ENCODE assay signal across 14 cellular contexts in the genomic region with DNA sequence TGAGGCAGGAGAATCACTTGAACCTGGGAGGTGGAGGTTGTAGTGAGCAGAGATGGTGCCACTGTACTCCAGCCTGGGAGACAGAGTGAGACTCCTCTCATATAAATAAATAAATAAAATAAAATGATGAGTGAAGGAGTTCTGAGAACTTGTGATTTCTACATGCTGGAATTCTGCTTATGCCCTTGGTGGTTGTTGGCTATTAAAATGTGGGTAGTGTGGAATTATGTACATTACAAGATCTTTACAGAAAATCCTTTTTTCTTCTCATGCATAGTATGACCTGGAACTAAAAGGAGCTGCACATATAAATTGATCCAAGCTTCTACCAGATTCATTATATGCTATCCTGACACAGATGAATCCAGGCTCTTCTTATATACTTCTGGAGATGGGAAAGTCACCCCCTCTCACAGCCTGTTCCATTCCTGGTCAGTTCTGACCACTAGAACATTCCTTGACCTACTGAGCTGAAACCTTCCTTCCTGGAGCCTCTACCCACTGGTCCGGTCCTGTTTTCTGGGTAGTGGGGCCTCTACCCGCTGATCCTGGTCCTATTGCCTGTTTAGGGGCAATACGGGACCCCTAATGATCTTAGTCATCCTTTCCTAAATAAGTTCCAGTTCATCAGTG. TPM values are rescaled to one million over a fixed set of nuclear protein-coding genes. Genes with fewer than 3 reads are reported as not detected.
A peak's percentile ranks its signal among the peaks of the same experiment; 100 is the strongest.
DNase-seq lines count a peak whose midpoint lies in the region; ATAC-seq lines count a peak whose summit lies in the region.
"Had no signal": no experiment of that assay in that cellular context is flagged by ENCODE, and none has a peak within 500 bp of the region (broad histone marks: within the 10 kb centered on the region; RNA-seq: fewer than 3 reads in every experiment).

No MANE protein-coding gene starts in this region.

- H3K9me3 Mint-ChIP-seq in activated naive CD4-positive, alpha-beta T cell treated with anti-CD3 and anti-CD28 coated beads for 36 hours, result peaks cover 4% of the 10 kb centered on the region
- no peaks in the 10 kb centered on the region for H3K9me3 Mint-ChIP-seq in activated CD8-positive, alpha-beta T cell treated with anti-CD3 and anti-CD28 coated beads, Interleukin-2, amount 10 ng/mL, durations not matched to agents 7 days and 5 days (ENCODE audit: insufficient read depth)
- peaks cover 0 to 4% of the 10 kb centered on the region in 2 donors for H3K9me3 Mint-ChIP-seq in stimulated activated naive CD8-positive, alpha-beta T cell treated with anti-CD3 and anti-CD28 coated beads, Interleukin-15, amount 100 ng/mL, for 72 hours

- peak overlapping the region; percentile 30 for H3K4me3 Mint-ChIP-seq in activated naive CD4-positive, alpha-beta T cell treated with anti-CD3 and anti-CD28 coated beads for 36 hours
- H3K4me3 Mint-ChIP-seq in activated CD8-positive, alpha-beta T cell treated with anti-CD3 and anti-CD28 coated beads, Interleukin-2, amount 10 ng/mL, durations not matched to agents 7 days and 5 days, result no peak overlapping the region
- peak overlapping the region; percentile 32 to 55 for H3K4me3 Mint-ChIP-seq in stimulated activated naive CD8-positive, alpha-beta T cell treated with anti-CD3 and anti-CD28 coated beads, Interleukin-15, amount 100 ng/mL, for 72 hours

- ATAC-seq in activated CD8-positive, alpha-beta T cell treated with anti-CD3 and anti-CD28 coated beads, Interleukin-2, amount 10 ng/mL, durations not matched to agents 7 days and 5 days, result no peak
- ATAC-seq in stimulated activated naive CD8-positive, alpha-beta T cell treated with anti-CD3 and anti-CD28 coated beads, Interleukin-15, amount 100 ng/mL, for 72 hours, result no peak

- POLR2A ChIA-PET in activated CD8-positive, alpha-beta T cell treated with anti-CD3 and anti-CD28 coated beads, Interleukin-2, amount 10 ng/mL, durations not matched to agents 7 days and 5 days (lab: Charles Lee), result interaction anchor here (0.7 to 6.7 kb wide), 3 partner anchors 10 to 36 kb away, joined by 4 to 31 read pairs (median 21); no protein-coding TSS in a partner anchor

- H3K36me3 Mint-ChIP-seq in activated naive CD4-positive, alpha-beta T cell treated with anti-CD3 and anti-CD28 coated beads for 36 hours (ENCODE audit: low read depth), result peaks cover 23% of the 10 kb centered on the region
- H3K36me3 Mint-ChIP-seq in activated CD8-positive, alpha-beta T cell treated with anti-CD3 and anti-CD28 coated beads, Interleukin-2, amount 10 ng/mL, durations not matched to agents 7 days and 5 days (ENCODE audit: low read depth), result peaks cover 52% of the 10 kb centered on the region

- intact Hi-C loops in activated naive CD4-positive, alpha-beta T cell treated with anti-CD3 and anti-CD28 coated beads for 36 hours (cut with micrococcal nuclease), result no loop called here

- H3K4me1 Mint-ChIP-seq in activated naive CD4-positive, alpha-beta T cell treated with anti-CD3 and anti-CD28 coated beads for 36 hours (ENCODE audit: low read depth), result peaks cover 82% of the 10 kb centered on the region
- peaks cover 85% of the 10 kb centered on the region for H3K4me1 Mint-ChIP-seq in activated CD8-positive, alpha-beta T cell treated with anti-CD3 and anti-CD28 coated beads, Interleukin-2, amount 10 ng/mL, durations not matched to agents 7 days and 5 days (ENCODE audit: low read depth)
- peaks cover 91% of the 10 kb centered on the region for H3K4me1 Mint-ChIP-seq in stimulated activated naive CD8-positive, alpha-beta T cell treated with anti-CD3 and anti-CD28 coated beads, Interleukin-15, amount 100 ng/mL, for 72 hours

- DNase-seq in activated naive CD4-positive, alpha-beta T cell treated with anti-CD3 and anti-CD28 coated beads for 36 hours, result no peak
- no peak for DNase-seq in activated naive CD4-positive, alpha-beta T cell (lab: John Stamatoyannopoulos, UW)
- DNase-seq in activated CD8-positive, alpha-beta T cell treated with anti-CD3 and anti-CD28 coated beads, Interleukin-2, amount 10 ng/mL, durations not matched to agents 7 days and 5 days, result no peak
- DNase-seq in glomerular visceral epithelial cell (ENCODE audit: extremely low spot score) (peak; percentile 74), activated gamma-delta T cell treated with Interleukin-2 at 50 U/mL for 16 hours (no peak), NCI-H1417 (lab: John Stamatoyannopoulos, UW) (no peak), G401 (ENCODE audit: low spot score) (no peak)
- DNase-seq in stimulated activated naive CD8-positive, alpha-beta T cell treated with anti-CD3 and anti-CD28 coated beads, Interleukin-15, amount 100 ng/mL, for 72 hours, result no peak
- DNase-seq: AML-193; aorta; DMS79; effector CD4-positive, alpha-beta T cell; NCI-H2081; NCI-H82 had no signal

- CTCF ChIA-PET in activated naive CD4-positive, alpha-beta T cell treated with anti-CD3 and anti-CD28 coated beads for 36 hours (lab: Charles Lee), result interaction anchor here (0.6 to 1.4 kb wide), 3 partner anchors 24 to 74 kb away, joined by 3 to 4 read pairs (median 3); no protein-coding TSS in a partner anchor
- CTCF ChIA-PET in activated CD8-positive, alpha-beta T cell treated with anti-CD3 and anti-CD28 coated beads, Interleukin-2, amount 10 ng/mL, durations not matched to agents 7 days and 5 days (lab: Charles Lee), result interaction anchor here (1.5 to 6.7 kb wide), 4 partner anchors 10 to 73 kb away, joined by 5 to 49 read pairs (median 8); no protein-coding TSS in a partner anchor

- no peaks in the 10 kb centered on the region for H3K27me3 Mint-ChIP-seq in activated naive CD4-positive, alpha-beta T cell treated with anti-CD3 and anti-CD28 coated beads for 36 hours (ENCODE audit: low read depth)
- no peaks in the 10 kb centered on the region for H3K27me3 Mint-ChIP-seq in activated CD8-positive, alpha-beta T cell treated with anti-CD3 and anti-CD28 coated beads, Interleukin-2, amount 10 ng/mL, durations not matched to agents 7 days and 5 days (ENCODE audit: low read depth)
- no peaks in the 10 kb centered on the region for H3K27me3 Mint-ChIP-seq in stimulated activated naive CD8-positive, alpha-beta T cell treated with anti-CD3 and anti-CD28 coated beads, Interleukin-15, amount 100 ng/mL, for 72 hours

- H3K27ac Mint-ChIP-seq in activated naive CD4-positive, alpha-beta T cell treated with anti-CD3 and anti-CD28 coated beads for 36 hours, result peak overlapping the region; percentile 94
- peak overlapping the region; percentile 13 for H3K27ac Mint-ChIP-seq in activated CD8-positive, alpha-beta T cell treated with anti-CD3 and anti-CD28 coated beads, Interleukin-2, amount 10 ng/mL, durations not matched to agents 7 days and 5 days
- H3K27ac Mint-ChIP-seq in stimulated activated naive CD8-positive, alpha-beta T cell treated with anti-CD3 and anti-CD28 coated beads, Interleukin-15, amount 100 ng/mL, for 72 hours, result peak overlapping the region; percentile 19 to 49

- in situ Hi-C loops in G401 (cut with HindIII; ENCODE audit: low sequenced_read_pairs), result no loop called here

RNA-seq across cellular contexts. Expression of gene TAF8, which starts 37.7 kb away (rescaled TPM):
- 10 to 100 TPM; 67.3 to 68.5 TPM for total RNA-seq in activated naive CD4-positive, alpha-beta T cell treated with anti-CD3 and anti-CD28 coated beads for 36 hours
- total RNA-seq in activated CD8-positive, alpha-beta T cell treated with anti-CD3 and anti-CD28 coated beads, Interleukin-2, amount 10 ng/mL, durations not matched to agents 7 days and 5 days, result 10 to 100 TPM; 44.1 TPM
- 27.5 and 28.2 TPM in 2 replicates for total RNA-seq in G401 (2014; rRNA removed; shearing (Covaris generic))

Comparison
In these comparisons a context has a peak if more than half of its experiments do, and no peak if none do; other contexts are left out.
1. H3K27ac Mint-ChIP-seq: peak in every context shown above with its lines; median percentile 94 in activated naive CD4-positive, alpha-beta T cell treated with anti-CD3 and anti-CD28 coated beads for 36 hours; 34 in stimulated activated naive CD8-positive, alpha-beta T cell treated with anti-CD3 and anti-CD28 coated beads, Interleukin-15, amount 100 ng/mL, for 72 hours; 13 in activated CD8-positive, alpha-beta T cell treated with anti-CD3 and anti-CD28 coated beads, Interleukin-2, amount 10 ng/mL, durations not matched to agents 7 days and 5 days.